8 cellular contexts compared by ENCODE assay signal in genomic region chr4:111854494-111855087, GRCh38.
DNase-seq lines count a peak whose midpoint lies in the region; ATAC-seq, FAIRE-seq and TF ChIP-seq lines count a peak whose summit lies in the region.

No MANE protein-coding gene starts in this region.

- in situ Hi-C loops in mammary epithelial cell (cut with MboI; ENCODE audit: low sequenced_read_pairs in 2 of 2) = loop anchor here (10.0 kb wide), 1 partner anchor 210 kb away; no protein-coding TSS in a partner anchor

- H3K23ac ChIP-seq in mesenchymal stem cell (ENCODE audit: low read length in 2 of 2) = no peak overlapping the region

- CTCF ChIA-PET in A549 (lab: Yijun Ruan, JAX) (interaction anchor here (0.6 to 1.9 kb wide), 22 partner anchors 9 to 1834 kb away, joined by 3 to 10 read pairs (median 4); no protein-coding TSS in a partner anchor), mammary epithelial cell (lab: Charles Lee; ENCODE audit: low non-redundant PET) (interaction anchor here (0.7 to 1.1 kb wide), 5 partner anchors 83 to 213 kb away, joined by 5 to 9 read pairs (median 7); no protein-coding TSS in a partner anchor)

- peak; percentile 1 to 31 for DNase-seq in A549 (ENCODE audit: low read depth in 1 of 2, low spot score in 1 of 2)
- DNase-seq in GM12865 (ENCODE audit: low read depth) = peak; percentile 37
- peak; percentile 24 for DNase-seq in NCI-H510A treated with DMSO at 0.1 percent for 48 hours (lab: John Stamatoyannopoulos, UW)
- peak; percentile 16 for DNase-seq in mammary epithelial cell
- DNase-seq in mesenchymal stem cell = peak; percentile 52
- no peak for DNase-seq in activated gamma-delta T cell treated with Interleukin-2 at 50 U/mL for 16 hours
- no peak for DNase-seq in activated T-cell treated with anti-CD3 and anti-CD28 coated beads, Interleukin-2, amount 50 U/mL, for 4 hours

- H3K79me2 ChIP-seq in mammary epithelial cell (ENCODE audit: insufficient read depth, low read length) = no peaks in the 10 kb centered on the region

- ATAC-seq in A549 (peak in 1 of 2 experiments; percentile 80; a peak in 3 of 6 replicates), HG02798 (IDR thresholded peaks at IDR 0.05; ENCODE audit: poor library complexity, unreplicated experiment) (peak; percentile 70)
- ATAC-seq in activated T-cell treated with anti-CD3 and anti-CD28 coated beads, Interleukin-2, amount 50 U/mL, for 4 hours = no peak

- no peaks in the 10 kb centered on the region for H3K79me1 ChIP-seq in mesenchymal stem cell (replicated peaks; ENCODE audit: low read length, poor library complexity, severe bottlenecking)

- no peak overlapping the region for H3K4ac ChIP-seq in mesenchymal stem cell (ENCODE audit: low read depth in 1 of 2, low read length in 2 of 2)

- H2BK12ac ChIP-seq in mesenchymal stem cell (ENCODE audit: low read length in 2 of 2) = no peak overlapping the region

- H3K36me3 ChIP-seq in mammary epithelial cell (ENCODE audit: insufficient read depth, low read length) (no peaks in the 10 kb centered on the region), mesenchymal stem cell (ENCODE audit: control insufficient read depth in 1 of 2, insufficient read depth in 2 of 2, low read depth in 1 of 2, low read length in 2 of 2) (no peaks in the 10 kb centered on the region)

- H3K4me3 ChIP-seq in A549 = no peak overlapping the region
- H3K4me3 ChIP-seq in GM12865 (ENCODE audit: low read depth, low read length) = no peak overlapping the region
- no peak overlapping the region for H3K4me3 ChIP-seq in mammary epithelial cell (replicated peaks in 1 of 3; ENCODE audit: insufficient read depth in 1 of 3, low read depth in 2 of 3, low read length in 3 of 3)
- H3K4me3 ChIP-seq in mesenchymal stem cell (ENCODE audit: insufficient read depth in 1 of 2, low read depth in 1 of 2, low read length in 2 of 2) = no peak overlapping the region

- TF ChIP-seq EP300 in A549 (IDR thresholded peaks at IDR 0.05) = no peak

- TF ChIP-seq CTCF in A549 (IDR thresholded peaks at IDR 0.05) = peak; percentile 69
- TF ChIP-seq CTCF in GM12865 (IDR thresholded peaks at IDR 0.05; ENCODE audit: insufficient read depth, low read depth, low read length, missing control alignments) = peak; percentile 53
- peak; percentile 66 to 68 for TF ChIP-seq CTCF in mammary epithelial cell (conservative IDR thresholded peaks at IDR 0.05 in 1 of 2, IDR thresholded peaks at IDR 0.05 in 1 of 2; ENCODE audit: extremely low read depth in 1 of 2, insufficient read depth in 1 of 2, low read depth in 1 of 2, low read length in 2 of 2)

- no peak overlapping the region for H2AFZ ChIP-seq in mammary epithelial cell (ENCODE audit: low read depth, low read length)
- no peak overlapping the region for H2AFZ ChIP-seq in mesenchymal stem cell (ENCODE audit: low read depth, low read length)

- no peaks in the 10 kb centered on the region for H3K4me1 Mint-ChIP-seq in activated T-cell treated with anti-CD3 and anti-CD28 coated beads, Interleukin-2, amount 50 U/mL, for 4 hours (ENCODE audit: low read depth)

- no peak overlapping the region for H4K8ac ChIP-seq in mesenchymal stem cell (ENCODE audit: low read length)

- H3K9me3 Mint-ChIP-seq in activated T-cell treated with anti-CD3 and anti-CD28 coated beads, Interleukin-2, amount 50 U/mL, for 4 hours = no peaks in the 10 kb centered on the region

- intact Hi-C loops in mammary epithelial cell (cut with micrococcal nuclease) = loop anchor here (1.0 to 2.0 kb wide), 3 partner anchors 82 to 212 kb away; no protein-coding TSS in a partner anchor

- H3K4me3 Mint-ChIP-seq in activated T-cell treated with anti-CD3 and anti-CD28 coated beads, Interleukin-2, amount 50 U/mL, for 4 hours = no peak overlapping the region

- 7% methylated on average over 1 of the region's 1 CpG for WGBS in A549 (ENCODE audit: missing lambda C conversion rate)
- WGBS in mammary epithelial cell (ENCODE audit: low coverage, missing lambda C conversion rate) = 0% methylated on average over 1 of the region's 1 CpG
- no CpG with 5 or more reads among the region's 1 CpG for WGBS in mesenchymal stem cell

- peak; percentile 68 to 72 for TF ChIP-seq RAD21 in A549 (conservative IDR thresholded peaks at IDR 0.05 in 1 of 2, IDR thresholded peaks at IDR 0.05 in 1 of 2)

- H3K18ac ChIP-seq in mesenchymal stem cell (ENCODE audit: low read depth in 1 of 2, low read length in 2 of 2) = no peak overlapping the region

- POLR2A ChIA-PET in A549 (lab: Yijun Ruan, JAX) = no interaction called here

- H3K36me3 Mint-ChIP-seq in activated T-cell treated with anti-CD3 and anti-CD28 coated beads, Interleukin-2, amount 50 U/mL, for 4 hours (ENCODE audit: insufficient read depth) = no peaks in the 10 kb centered on the region

- dilution Hi-C loops in mammary epithelial cell (cut with HindIII; ENCODE audit: low sequenced_read_pairs) = no loop called here

- no peak for TF ChIP-seq POLR2A in A549 (IDR thresholded peaks at IDR 0.05; ENCODE audit: low read length)

- H4K91ac ChIP-seq in mesenchymal stem cell (ENCODE audit: low read length) = no peak overlapping the region

- H3K4me2 ChIP-seq in A549 = no peak overlapping the region
- H3K4me2 ChIP-seq in mammary epithelial cell (ENCODE audit: insufficient read depth, low read depth, low read length) = no peak overlapping the region
- no peak overlapping the region for H3K4me2 ChIP-seq in mesenchymal stem cell (ENCODE audit: low read length, poor library complexity, severe bottlenecking)

- FAIRE-seq in A549 (lab: Jason Lieb, UNC) = peak; percentile 23

- H3K4me1 ChIP-seq in A549 (no peaks in the 10 kb centered on the region), mammary epithelial cell (ENCODE audit: insufficient read depth, low read length) (no peaks in the 10 kb centered on the region), mesenchymal stem cell (ENCODE audit: control insufficient read depth, insufficient read depth, low read depth, low read length) (no peaks in the 10 kb centered on the region)

- no peaks in the 10 kb centered on the region for H3K9me3 ChIP-seq in A549
- no peaks in the 10 kb centered on the region for H3K9me3 ChIP-seq in mammary epithelial cell (replicated peaks; ENCODE audit: insufficient read depth, low read length)
- H3K9me3 ChIP-seq in mesenchymal stem cell (ENCODE audit: control insufficient read depth, low read length) = no peaks in the 10 kb centered on the region

- no peak overlapping the region for H2BK5ac ChIP-seq in mesenchymal stem cell (ENCODE audit: low read depth, low read length, poor library complexity, severe bottlenecking)

- BruUV-seq in mammary epithelial cell (replicated peaks; lab: Mats Ljungman, UMichigan) = no TSS peak

- H4K20me1 ChIP-seq in mammary epithelial cell (ENCODE audit: insufficient read depth, low read length) = no peaks in the 10 kb centered on the region

- H2AK5ac ChIP-seq in mesenchymal stem cell (ENCODE audit: low read length, severe bottlenecking) = no peak overlapping the region

- no peak overlapping the region for H2BK120ac ChIP-seq in mesenchymal stem cell (ENCODE audit: low read depth, low read length)

- H3K14ac ChIP-seq in mesenchymal stem cell (ENCODE audit: low read length in 2 of 2) = no peak overlapping the region

- no peak overlapping the region for H2BK15ac ChIP-seq in mesenchymal stem cell (ENCODE audit: low read depth, poor library complexity, severe bottlenecking)

- no peaks in the 10 kb centered on the region for H3K27me3 Mint-ChIP-seq in activated T-cell treated with anti-CD3 and anti-CD28 coated beads, Interleukin-2, amount 50 U/mL, for 4 hours (ENCODE audit: low read depth)

- H3K9ac ChIP-seq in mammary epithelial cell (ENCODE audit: insufficient read depth, low read length) = no peak overlapping the region
- H3K9ac ChIP-seq in mesenchymal stem cell (ENCODE audit: low read length) = no peak overlapping the region

- peaks cover 3% of the 10 kb centered on the region for H3K27me3 ChIP-seq in mammary epithelial cell (ENCODE audit: insufficient read depth, low read length)
- peaks cover 4 to 8% of the 10 kb centered on the region in 2 experiments for H3K27me3 ChIP-seq in mesenchymal stem cell (ENCODE audit: control insufficient read depth in 1 of 2, insufficient read depth in 1 of 2, low read length in 2 of 2)

- H3K27ac ChIP-seq in A549 = no peak overlapping the region
- no peak overlapping the region for H3K27ac ChIP-seq in mammary epithelial cell (ENCODE audit: insufficient read depth, low read depth, low read length)
- no peak overlapping the region for H3K27ac ChIP-seq in mesenchymal stem cell (ENCODE audit: low read length, poor library complexity, severe bottlenecking)

TF ChIP-seq in A549, 52 proteins besides CTCF, POLR2A, EP300 and RAD21:
- TF ChIP-seq SMC3 (IDR thresholded peaks at IDR 0.05) (peak; percentile 62), HOXB5 (CRISPR knock-in tag; IDR thresholded peaks at IDR 0.05) (no peak)
TF ChIP-seq in A549: peak in this region for 1.

Comparison
In these comparisons a context has a peak if more than half of its experiments do, and no peak if none do; other contexts are left out.
1. DNase-seq: peak in A549 (2 of 2), GM12865 (single experiment), NCI-H510A treated with DMSO at 0.1 percent for 48 hours (single experiment), mammary epithelial cell (single experiment) and mesenchymal stem cell (single experiment); none in activated gamma-delta T cell treated with Interleukin-2 at 50 U/mL for 16 hours (single experiment) and activated T-cell treated with anti-CD3 and anti-CD28 coated beads, Interleukin-2, amount 50 U/mL, for 4 hours (single experiment).
2. Peak in every context shown above with its lines, with median percentiles within 50 percentile points of each other: CTCF ChIP-seq.